13 cellular contexts compared by ENCODE assay signal in genomic region chr4:37528161-37528560, GRCh38.
DNase-seq lines count a peak whose midpoint lies in the region; ATAC-seq lines count a peak whose summit lies in the region.
"Had no signal": no experiment of that assay in that cellular context is flagged by ENCODE, and none has a peak within 500 bp of the region (broad histone marks: within the 10 kb centered on the region; RNA-seq: fewer than 3 reads in every experiment).

No MANE protein-coding gene starts in this region.

- no peaks in the 10 kb centered on the region for H3K36me3 ChIP-seq in MG63
- H3K36me3 ChIP-seq: gastrocnemius medialis had no signal

- no peak for ATAC-seq in Right ventricle myocardium superior (ENCODE audit: poor library complexity)
- ATAC-seq: gastrocnemius medialis, left ventricle myocardium superior had no signal

- in situ Hi-C loops in SK-MEL-5 (cut with HindIII; ENCODE audit: low pct_unique_long_range_greater_than_20kb, low sequenced_read_pairs): no loop called here

- H3K4me3 ChIP-seq in MG63: no peak overlapping the region
- H3K4me3 ChIP-seq: gastrocnemius medialis had no signal

- intact Hi-C loops in Right ventricle myocardium superior (cut with DNase I): no loop called here

- no peaks in the 10 kb centered on the region for H3K9me3 ChIP-seq in MG63
- H3K9me3 ChIP-seq: gastrocnemius medialis had no signal

- H3K27me3 ChIP-seq in MG63: no peaks in the 10 kb centered on the region
- H3K27me3 ChIP-seq: gastrocnemius medialis had no signal

- DNase-seq in DMS53 (lab: John Stamatoyannopoulos, UW) (peak; percentile 26), DMS53 treated with DMSO at 0.1 percent for 48 hours (lab: John Stamatoyannopoulos, UW; ENCODE audit: unreplicated experiment) (no peak), SK-MEL-5 (ENCODE audit: low read depth, low spot score) (peak; percentile 44), kidney tubule cell (ENCODE audit: low spot score) (peak; percentile 83), Right ventricle myocardium superior (no peak), NCI-H146 treated with DMSO at 0.1 percent for 48 hours (lab: John Stamatoyannopoulos, UW; ENCODE audit: unreplicated experiment) (no peak), RKO (ENCODE audit: low spot score) (no peak), MG63 (no peak)
- DNase-seq: DMS79; gastrocnemius medialis; left ventricle myocardium superior; occipital lobe; stimulated activated naive CD4-positive, alpha-beta T cell treated with Interleukin-2 at 50 U/mL for 16 hours had no signal

Comparison
In these comparisons a context has a peak if more than half of its experiments do, and no peak if none do; other contexts are left out.
1. DNase-seq: peak in DMS53 (single experiment), SK-MEL-5 (single experiment) and kidney tubule cell (single experiment); none in DMS53 treated with DMSO at 0.1 percent for 48 hours (single experiment), Right ventricle myocardium superior (single experiment), NCI-H146 treated with DMSO at 0.1 percent for 48 hours (single experiment), RKO (single experiment) and MG63 (single experiment).